10 cellular contexts compared by ENCODE assay signal in the genomic region with DNA sequence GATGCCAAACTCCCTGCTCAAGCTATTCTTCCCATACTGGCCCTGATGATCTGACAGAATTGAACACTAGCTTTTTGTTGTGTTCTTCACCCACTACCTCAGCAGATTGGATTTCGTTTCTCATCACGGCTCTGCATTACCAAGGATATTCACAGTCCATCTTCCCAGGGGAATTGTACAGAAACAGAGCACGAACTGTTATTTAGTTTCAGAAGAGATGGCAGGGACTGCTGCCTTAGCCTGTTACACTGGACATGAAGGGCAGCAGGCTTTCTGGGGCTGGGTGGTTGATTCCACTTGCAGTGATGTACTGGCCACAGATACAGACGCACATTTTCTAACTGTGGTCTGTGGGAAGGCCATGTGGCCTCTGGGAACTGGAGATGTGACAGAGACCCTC.
DNase-seq lines count a peak whose midpoint lies in the region; ATAC-seq and TF ChIP-seq lines count a peak whose summit lies in the region.
"Had no signal": no experiment of that assay in that cellular context is flagged by ENCODE, and none has a peak within 500 bp of the region (broad histone marks: within the 10 kb centered on the region; RNA-seq: fewer than 3 reads in every experiment).

No MANE protein-coding gene starts in this region.

- H3K4me1 Mint-ChIP-seq in natural killer cell treated with Interleukin-12 subunit alpha and Interleukin-12 subunit beta and Interleukin-15 and Interleukin-18, amount 100 ng/mL, for 72 hours (ENCODE audit: low read depth in 2 of 2) = peaks cover 70% of the 10 kb centered on the region in 2 donors

- H3K36me3 Mint-ChIP-seq in natural killer cell treated with Interleukin-12 subunit alpha and Interleukin-12 subunit beta and Interleukin-15 and Interleukin-18, amount 100 ng/mL, for 72 hours = peaks cover 20% of the 10 kb centered on the region

- peak overlapping the region; percentile 19 to 22 for H3K27ac Mint-ChIP-seq in natural killer cell treated with Interleukin-12 subunit alpha and Interleukin-12 subunit beta and Interleukin-15 and Interleukin-18, amount 100 ng/mL, for 72 hours

- no peaks in the 10 kb centered on the region for H3K27me3 ChIP-seq in BLaER1 treated with 17β-estradiol and CSF1 and Interleukin-3, amounts not matched to agents 10 nM and 100 nM
- no peaks in the 10 kb centered on the region for H3K27me3 ChIP-seq in MM.1S (replicated peaks; ENCODE audit: insufficient read depth, low read length)
- H3K27me3 ChIP-seq: foreskin keratinocyte had no signal

- H3K79me2 ChIP-seq in MM.1S (ENCODE audit: low read length) = 0 out of 2 replicates have a peak, but pooled peaks cover 5% of the 10 kb centered on the region

- H3K4me3 ChIP-seq in BLaER1 treated with 17β-estradiol and CSF1 and Interleukin-3, amounts not matched to agents 10 nM and 100 nM = no peak overlapping the region
- H3K4me3 ChIP-seq in MM.1S (ENCODE audit: low read length) (no peak overlapping the region), choroid plexus epithelial cell (ENCODE audit: low read depth, low read length) (no peak overlapping the region)

- peak overlapping the region in 8 of 11 experiments; percentile 6 to 39 (median 20); a peak in 10 of 22 replicates for H3K9ac ChIP-seq in BLaER1 treated with 17β-estradiol and CSF1 and Interleukin-3, amounts not matched to agents 10 nM and 100 nM
- peak overlapping the region; percentile 47; the same call in 1 of the 2 replicates for H3K9ac ChIP-seq in MM.1S (ENCODE audit: low read length)

- H4K20me1 ChIP-seq in BLaER1 treated with 17β-estradiol and CSF1 and Interleukin-3, amounts not matched to agents 10 nM and 100 nM = peaks cover 0 to 100% (median 0%) of the 10 kb centered on the region in 11 experiments; a peak in 9 of 22 replicates
- H4K20me1 ChIP-seq in MM.1S (ENCODE audit: insufficient read depth, low read length) = peaks cover 10% of the 10 kb centered on the region

- H3K4me1 ChIP-seq in BLaER1 treated with 17β-estradiol and CSF1 and Interleukin-3, amounts not matched to agents 10 nM and 100 nM = peaks cover 60 to 92% (median 73%) of the 10 kb centered on the region in 10 experiments
- peaks cover 26% of the 10 kb centered on the region for H3K4me1 ChIP-seq in MM.1S (ENCODE audit: low read length)

- H3K27ac ChIP-seq in BLaER1 treated with 17β-estradiol and CSF1 and Interleukin-3, amounts not matched to agents 10 nM and 100 nM = peak overlapping the region in 2 of 11 experiments; percentile 2; a peak in 1 of 22 replicates
- H3K27ac ChIP-seq in MM.1S (ENCODE audit: low read length) = 0 out of 2 replicates have a peak overlapping the region, but pooled peaks have one; percentile 4
- H3K27ac ChIP-seq: foreskin keratinocyte had no signal

- H3K4me2 ChIP-seq in BLaER1 treated with 17β-estradiol and CSF1 and Interleukin-3, amounts not matched to agents 10 nM and 100 nM = peak overlapping the region; percentile 32 to 75 (median 54)
- peak overlapping the region; percentile 32 for H3K4me2 ChIP-seq in MM.1S (ENCODE audit: low read depth, low read length)

- peaks cover 21 to 70% (median 48%) of the 10 kb centered on the region in 11 experiments; a peak in 21 of 22 replicates for H3K36me3 ChIP-seq in BLaER1 treated with 17β-estradiol and CSF1 and Interleukin-3, amounts not matched to agents 10 nM and 100 nM
- no peaks in the 10 kb centered on the region for H3K36me3 ChIP-seq in MM.1S (replicated peaks; ENCODE audit: insufficient read depth, low read length)

- H3F3A ChIP-seq in MM.1S (ENCODE audit: insufficient read depth, low read length) = peaks cover 5% of the 10 kb centered on the region; the same call in 1 of the 2 replicates

- H3K9me2 ChIP-seq in MM.1S (replicated peaks; ENCODE audit: insufficient read depth, low read length) = no peaks in the 10 kb centered on the region

- H3K9me3 ChIP-seq in BLaER1 treated with 17β-estradiol and CSF1 and Interleukin-3, amounts not matched to agents 10 nM and 100 nM (replicated peaks in 1 of 11) = no peaks in the 10 kb centered on the region
- no peaks in the 10 kb centered on the region for H3K9me3 ChIP-seq in MM.1S (replicated peaks; ENCODE audit: insufficient read depth, low read length)

- peak overlapping the region; percentile 68 for H3K4me3 Mint-ChIP-seq in natural killer cell treated with Interleukin-12 subunit alpha and Interleukin-12 subunit beta and Interleukin-15 and Interleukin-18, amount 100 ng/mL, for 72 hours

- no peak for ATAC-seq in natural killer cell treated with Interleukin-12 subunit alpha and Interleukin-12 subunit beta and Interleukin-15 and Interleukin-18, amount 100 ng/mL, for 72 hours
- ATAC-seq in GM18502 (IDR thresholded peaks at IDR 0.05; ENCODE audit: poor library complexity, unreplicated experiment) = no peak
- ATAC-seq: foreskin keratinocyte had no signal

- no peak for DNase-seq in MM.1S
- DNase-seq in choroid plexus epithelial cell (ENCODE audit: low read depth) = peak; percentile 57
- no peak for DNase-seq in natural killer cell treated with Interleukin-12 subunit alpha and Interleukin-12 subunit beta and Interleukin-15 and Interleukin-18, amount 100 ng/mL, for 72 hours (ENCODE audit: low spot score)
- DNase-seq in NOMO-1 treated with dmso at 0.1 percent for 144 hours (lab: John Stamatoyannopoulos, UW; ENCODE audit: unreplicated experiment) = no peak
- DNase-seq in activated CD8-positive, alpha-beta memory T cell treated with anti-CD3 and anti-CD28 coated beads for 24 hours = no peak
- no peak for DNase-seq in stimulated activated CD8-positive, alpha-beta memory T cell treated with anti-CD3 and anti-CD28 coated beads, Interleukin-4, amount 100 ng/mL, for 48 hours
- DNase-seq: foreskin keratinocyte, NCI-H524 treated with DMSO at 0.1 percent for 48 hours had no signal

- H2AFZ ChIP-seq in MM.1S (ENCODE audit: low read length) = no peak overlapping the region

- H3K9me3 Mint-ChIP-seq in natural killer cell treated with Interleukin-12 subunit alpha and Interleukin-12 subunit beta and Interleukin-15 and Interleukin-18, amount 100 ng/mL, for 72 hours = no peaks in the 10 kb centered on the region

- H3K27me3 Mint-ChIP-seq in natural killer cell treated with Interleukin-12 subunit alpha and Interleukin-12 subunit beta and Interleukin-15 and Interleukin-18, amount 100 ng/mL, for 72 hours = peaks cover 0 to 8% of the 10 kb centered on the region in 2 donors

- TF ChIP-seq CTCF in MM.1S (IDR thresholded peaks at IDR 0.05; ENCODE audit: low read length) (no peak), choroid plexus epithelial cell (conservative IDR thresholded peaks at IDR 0.05; ENCODE audit: low read depth, low read length) (no peak)
